Comparison of ENCODE assay signal across 9 cellular contexts in genomic region chr12:63420206-63420644, GRCh38.
DNase-seq lines count a peak whose midpoint lies in the region; ATAC-seq and TF ChIP-seq lines count a peak whose summit lies in the region.
"Had no signal": no experiment of that assay in that cellular context is flagged by ENCODE, and none has a peak within 500 bp of the region (broad histone marks: within the 10 kb centered on the region; RNA-seq: fewer than 3 reads in every experiment).

No MANE protein-coding gene starts in this region.

- intact Hi-C loops in thyroid gland (cut with DNase I) = no loop called here

- no peaks in the 10 kb centered on the region for H3K9me3 Mint-ChIP-seq in activated CD8-positive, alpha-beta T cell treated with anti-CD3 and anti-CD28 coated beads, Interleukin-2, amount 10 ng/mL, durations not matched to agents 7 days and 5 days (ENCODE audit: insufficient read depth)

- POLR2A ChIA-PET in activated CD8-positive, alpha-beta T cell treated with anti-CD3 and anti-CD28 coated beads, Interleukin-2, amount 10 ng/mL, durations not matched to agents 7 days and 5 days (lab: Charles Lee) = interaction anchor here (0.7 kb wide), 1 partner anchor 18 kb away, joined by 3 read pairs; no protein-coding TSS in a partner anchor

- TF ChIP-seq POLR2A in thyroid gland (IDR thresholded peaks at IDR 0.05) = no peak

- no peak overlapping the region for H3K4me3 Mint-ChIP-seq in activated CD8-positive, alpha-beta T cell treated with anti-CD3 and anti-CD28 coated beads, Interleukin-2, amount 10 ng/mL, durations not matched to agents 7 days and 5 days

- no peaks in the 10 kb centered on the region for H3K36me3 ChIP-seq in thyroid gland
- H3K36me3 ChIP-seq: BLaER1 had no signal

- no peaks in the 10 kb centered on the region for H3K27me3 ChIP-seq in thyroid gland
- H3K27me3 ChIP-seq: BLaER1 had no signal

- CTCF ChIA-PET in activated CD8-positive, alpha-beta T cell treated with anti-CD3 and anti-CD28 coated beads, Interleukin-2, amount 10 ng/mL, durations not matched to agents 7 days and 5 days (lab: Charles Lee) = interaction anchor here (0.9 to 4.1 kb wide), 3 partner anchors 9 to 837 kb away, joined by 3 to 28 read pairs (median 5); no protein-coding TSS in a partner anchor

- no peaks in the 10 kb centered on the region for H3K27me3 Mint-ChIP-seq in activated CD8-positive, alpha-beta T cell treated with anti-CD3 and anti-CD28 coated beads, Interleukin-2, amount 10 ng/mL, durations not matched to agents 7 days and 5 days (ENCODE audit: low read depth)

- no peak overlapping the region for H3K27ac ChIP-seq in thyroid gland
- H3K27ac ChIP-seq: BLaER1 had no signal

- H3K4me1 Mint-ChIP-seq in activated CD8-positive, alpha-beta T cell treated with anti-CD3 and anti-CD28 coated beads, Interleukin-2, amount 10 ng/mL, durations not matched to agents 7 days and 5 days (ENCODE audit: low read depth) = no peaks in the 10 kb centered on the region

- no peaks in the 10 kb centered on the region for H3K4me1 ChIP-seq in thyroid gland
- H3K4me1 ChIP-seq: BLaER1 had no signal

- no peak overlapping the region for H3K27ac Mint-ChIP-seq in activated CD8-positive, alpha-beta T cell treated with anti-CD3 and anti-CD28 coated beads, Interleukin-2, amount 10 ng/mL, durations not matched to agents 7 days and 5 days

- no peaks in the 10 kb centered on the region for H3K36me3 Mint-ChIP-seq in activated CD8-positive, alpha-beta T cell treated with anti-CD3 and anti-CD28 coated beads, Interleukin-2, amount 10 ng/mL, durations not matched to agents 7 days and 5 days (ENCODE audit: low read depth)

- peak in 4 of 6 experiments; percentile 23 to 53 (median 46) for TF ChIP-seq CTCF in thyroid gland (IDR thresholded peaks at IDR 0.05)

- H3K4me3 ChIP-seq in thyroid gland (replicated peaks in 1 of 3) = no peak overlapping the region
- H3K4me3 ChIP-seq: BLaER1 had no signal

- DNase-seq in NCI-H524 (lab: John Stamatoyannopoulos, UW) = peak; percentile 6 to 72
- no peak for DNase-seq in NCI-H524 treated with DMSO at 0.1 percent for 48 hours (lab: John Stamatoyannopoulos, UW)
- peak; percentile 66 for DNase-seq in NCI-H460 (ENCODE audit: extremely low read depth, low read depth)
- peak; percentile 62 for DNase-seq in activated CD8-positive, alpha-beta T cell treated with anti-CD3 and anti-CD28 coated beads, Interleukin-2, amount 10 ng/mL, durations not matched to agents 7 days and 5 days
- DNase-seq in iris pigment epithelial cell (ENCODE audit: low read depth) = peak; percentile 70
- peak; percentile 38 to 61 for DNase-seq in thyroid gland

- peak; percentile 94 for ATAC-seq in GM21360 (IDR thresholded peaks at IDR 0.05; ENCODE audit: unreplicated experiment)
- ATAC-seq in HG03521 (IDR thresholded peaks at IDR 0.05; ENCODE audit: unreplicated experiment) = peak; percentile 88
- ATAC-seq in activated CD8-positive, alpha-beta T cell treated with anti-CD3 and anti-CD28 coated beads, Interleukin-2, amount 10 ng/mL, durations not matched to agents 7 days and 5 days = peak; percentile 60

- H3K9me3 ChIP-seq in thyroid gland = no peaks in the 10 kb centered on the region

- 42 to 46% methylated on average over 6 of the region's 6 CpGs for WGBS in thyroid gland, 2 donors
